24 cellular contexts compared by ENCODE assay signal in genomic region chr16:82533161-82533560, GRCh38.
"Had no signal": no experiment of that assay in that cellular context is flagged by ENCODE, and none has a peak within 500 bp of the region (broad histone marks: within the 10 kb centered on the region; RNA-seq: fewer than 3 reads in every experiment).

No MANE protein-coding gene starts in this region.

- DNase-seq: colonic mucosa; cortex of kidney; effector CD8-positive, alpha-beta T cell; effector memory CD8-positive, alpha-beta T cell; endodermal cell; erythroblast; esophagus squamous epithelium; foreskin fibroblast; foreskin melanocyte; gastrocnemius medialis; glutamatergic neuron; head of caudate nucleus; heart right ventricle; hippocampal formation; kidney; kidney glomerular epithelial cell; left colon; left ventricle myocardium superior; lower lobe of right lung; mesenchymal stem cell; mucosa of descending colon had no signal

- H3K27ac ChIP-seq: colonic mucosa, epithelial cell of prostate, esophagus squamous epithelium, gastrocnemius medialis, heart right ventricle, lower lobe of right lung had no signal

- H3K27me3 ChIP-seq: colonic mucosa, gastrocnemius medialis had no signal

- H3K4me3 ChIP-seq: colonic mucosa, esophagus squamous epithelium, gastrocnemius medialis, heart right ventricle, lower lobe of right lung, mucosa of descending colon had no signal

- H3K4me1 ChIP-seq: colonic mucosa, esophagus squamous epithelium, gastrocnemius medialis, heart right ventricle, lower lobe of right lung had no signal

- H3K36me3 ChIP-seq: colonic mucosa, esophagus squamous epithelium, gastrocnemius medialis, heart right ventricle, lower lobe of right lung had no signal

- ATAC-seq: effector memory CD8-positive, alpha-beta T cell; esophagus mucosa; gastrocnemius medialis; heart right ventricle; left colon; left lobe of liver; left ventricle myocardium superior; lower lobe of right lung; mucosa of descending colon had no signal

- H3K9me3 ChIP-seq: colonic mucosa, gastrocnemius medialis, lower lobe of right lung, mucosa of descending colon had no signal
